Comparison of ENCODE assay signal across 1 cellular context in genomic region chr12:110822821-110823415, GRCh38.
TF ChIP-seq lines count a peak whose summit lies in the region.

No MANE protein-coding gene starts in this region.

TF ChIP-seq in K562, 482 proteins besides CTCF, POLR2A, EP300 and RAD21 (continued from another document):
- TF ChIP-seq, protein P1, sequence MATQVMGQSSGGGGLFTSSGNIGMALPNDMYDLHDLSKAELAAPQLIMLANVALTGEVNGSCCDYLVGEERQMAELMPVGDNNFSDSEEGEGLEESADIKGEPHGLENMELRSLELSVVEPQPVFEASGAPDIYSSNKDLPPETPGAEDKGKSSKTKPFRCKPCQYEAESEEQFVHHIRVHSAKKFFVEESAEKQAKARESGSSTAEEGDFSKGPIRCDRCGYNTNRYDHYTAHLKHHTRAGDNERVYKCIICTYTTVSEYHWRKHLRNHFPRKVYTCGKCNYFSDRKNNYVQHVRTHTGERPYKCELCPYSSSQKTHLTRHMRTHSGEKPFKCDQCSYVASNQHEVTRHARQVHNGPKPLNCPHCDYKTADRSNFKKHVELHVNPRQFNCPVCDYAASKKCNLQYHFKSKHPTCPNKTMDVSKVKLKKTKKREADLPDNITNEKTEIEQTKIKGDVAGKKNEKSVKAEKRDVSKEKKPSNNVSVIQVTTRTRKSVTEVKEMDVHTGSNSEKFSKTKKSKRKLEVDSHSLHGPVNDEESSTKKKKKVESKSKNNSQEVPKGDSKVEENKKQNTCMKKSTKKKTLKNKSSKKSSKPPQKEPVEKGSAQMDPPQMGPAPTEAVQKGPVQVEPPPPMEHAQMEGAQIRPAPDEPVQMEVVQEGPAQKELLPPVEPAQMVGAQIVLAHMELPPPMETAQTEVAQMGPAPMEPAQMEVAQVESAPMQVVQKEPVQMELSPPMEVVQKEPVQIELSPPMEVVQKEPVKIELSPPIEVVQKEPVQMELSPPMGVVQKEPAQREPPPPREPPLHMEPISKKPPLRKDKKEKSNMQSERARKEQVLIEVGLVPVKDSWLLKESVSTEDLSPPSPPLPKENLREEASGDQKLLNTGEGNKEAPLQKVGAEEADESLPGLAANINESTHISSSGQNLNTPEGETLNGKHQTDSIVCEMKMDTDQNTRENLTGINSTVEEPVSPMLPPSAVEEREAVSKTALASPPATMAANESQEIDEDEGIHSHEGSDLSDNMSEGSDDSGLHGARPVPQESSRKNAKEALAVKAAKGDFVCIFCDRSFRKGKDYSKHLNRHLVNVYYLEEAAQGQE (CRISPR knock-in tag; IDR thresholded peaks at IDR 0.05; ENCODE audit: low read depth): no peak
- peak; percentile 83 for TF ChIP-seq TOE1 (IDR thresholded peaks at IDR 0.05; ENCODE audit: borderline replicate concordance)
- no peak for TF ChIP-seq TOE1 (CRISPR knock-in tag; IDR thresholded peaks at IDR 0.05; ENCODE audit: borderline replicate concordance, low read depth)
- 0 out of 2 replicates have a peak, but pooled peaks have one; percentile 18 for TF ChIP-seq FOSL1 (tag; conservative IDR thresholded peaks at IDR 0.05)
- TF ChIP-seq TFE3 (CRISPR knock-in tag; IDR thresholded peaks at IDR 0.05): peak; percentile 78
- peak; percentile 13; the same call in 1 of the 2 replicates for TF ChIP-seq JUND (IDR thresholded peaks at IDR 0.05; ENCODE audit: borderline replicate concordance, low read depth, low read length)
- TF ChIP-seq JUND (tag; IDR thresholded peaks at IDR 0.05; ENCODE audit: borderline replicate concordance, low read depth, low read length): no peak
- TF ChIP-seq FOXM1 (IDR thresholded peaks at IDR 0.05; ENCODE audit: low read depth): no peak
- TF ChIP-seq FOXM1 (CRISPR knock-in tag; IDR thresholded peaks at IDR 0.05; ENCODE audit: low read depth): no peak
- TF ChIP-seq CBFA2T2 (conservative IDR thresholded peaks at IDR 0.05): peak; percentile 50
- peak; percentile 83 for TF ChIP-seq RAD51 (IDR thresholded peaks at IDR 0.05; ENCODE audit: borderline replicate concordance, low read depth)
